ENCODE assay signal across 8 cellular contexts in the genomic region with DNA sequence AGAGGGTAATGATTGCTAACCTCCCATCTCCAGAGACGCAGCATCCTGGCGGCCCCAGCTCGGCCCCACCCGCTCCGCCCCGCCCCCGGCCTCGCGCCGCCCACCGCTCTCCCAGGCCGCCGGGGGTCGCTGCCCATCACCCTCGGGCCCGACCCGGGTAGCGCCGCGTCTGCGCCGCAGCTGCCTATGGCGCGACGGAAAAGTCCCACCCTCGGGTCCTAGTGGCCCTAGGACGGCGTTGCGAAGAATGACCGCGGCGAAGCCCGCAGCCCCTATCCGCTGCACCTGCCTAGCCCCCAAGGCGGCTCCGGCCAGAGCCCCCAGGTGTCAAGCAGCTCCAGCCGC. TPM values are rescaled to one million over a fixed set of nuclear protein-coding genes. Genes with fewer than 3 reads are reported as not detected.
DNase-seq lines count a peak whose midpoint lies in the region; ATAC-seq, FAIRE-seq and TF ChIP-seq lines count a peak whose summit lies in the region.

No MANE protein-coding gene starts in this region.

- peak; percentile 32 for TF ChIP-seq CTCF in hepatocyte (IDR thresholded peaks at IDR 0.05; ENCODE audit: poor library complexity)

- H3K4me1 ChIP-seq in hepatocyte (ENCODE audit: insufficient read depth) = peaks cover 18% of the 10 kb centered on the region
- H3K4me1 ChIP-seq in small intestine (ENCODE audit: control insufficient read depth in 2 of 2, insufficient read depth in 1 of 2, low read depth in 1 of 2, low read length in 1 of 2) = peaks cover 2 to 3% of the 10 kb centered on the region in 2 donors

- peak overlapping the region; percentile 96 for H3K4me2 ChIP-seq in hepatocyte

- H3K9me2 ChIP-seq in hepatocyte (replicated peaks; ENCODE audit: insufficient read depth) = no peaks in the 10 kb centered on the region

- H4K20me1 ChIP-seq in hepatocyte (ENCODE audit: insufficient read depth, poor library complexity, severe bottlenecking) = peaks cover 10% of the 10 kb centered on the region

- 0% methylated on average over 22 of the region's 37 CpGs for WGBS in hepatocyte (ENCODE audit: low lambda C conversion rate, missing lambda C conversion rate)
- 0 to 1% (median 0%) methylated on average over 24 to 37 of the region's 37 CpGs for WGBS in small intestine, 3 donors

- peak; percentile 68 for ATAC-seq in GM21723 (IDR thresholded peaks at IDR 0.05; ENCODE audit: unreplicated experiment)

- peaks cover 92% of the 10 kb centered on the region for H3K79me2 ChIP-seq in hepatocyte

- H2AFZ ChIP-seq in hepatocyte = peak overlapping the region; percentile 72

- peak overlapping the region; percentile 89 for H3K27ac ChIP-seq in angular gyrus (ENCODE audit: low read depth, low read length)
- H3K27ac ChIP-seq in hepatocyte = peak overlapping the region; percentile 99
- peak overlapping the region; percentile 89 to 98 for H3K27ac ChIP-seq in small intestine (ENCODE audit: low read depth in 1 of 2, low read length in 1 of 2)

- FAIRE-seq in small intestine (lab: Jason Lieb, UNC) = no peak

- H3K27me3 ChIP-seq in hepatocyte = no peaks in the 10 kb centered on the region
- H3K27me3 ChIP-seq in small intestine (ENCODE audit: control insufficient read depth in 2 of 2, insufficient read depth in 2 of 2, low read length in 2 of 2) = no peaks in the 10 kb centered on the region

- H3K36me3 ChIP-seq in hepatocyte (replicated peaks; ENCODE audit: insufficient read depth, low read depth) (no peaks in the 10 kb centered on the region), small intestine (ENCODE audit: control insufficient read depth in 2 of 2, insufficient read depth in 2 of 2, low read length in 2 of 2) (peaks cover 8 to 13% of the 10 kb centered on the region in 2 donors)

- no peaks in the 10 kb centered on the region for H3K9me3 ChIP-seq in hepatocyte (ENCODE audit: low read depth)
- no peaks in the 10 kb centered on the region for H3K9me3 ChIP-seq in small intestine (ENCODE audit: control insufficient read depth, low read depth)

- DNase-seq in GM04504 (ENCODE audit: low read depth) (peak; percentile 32), KG1 (lab: John Stamatoyannopoulos, UW) (peak; percentile 82), SW 1271 (lab: John Stamatoyannopoulos, UW) (peak; percentile 48 to 67), hepatocyte (ENCODE audit: low spot score) (peak; percentile 88), small intestine (peak; percentile 32), NCI-H187 treated with DMSO at 0.1 percent for 48 hours (lab: John Stamatoyannopoulos, UW) (no peak)

- H3K4me3 ChIP-seq in hepatocyte (peak overlapping the region; percentile 91), small intestine (ENCODE audit: low read depth in 1 of 2, low read length in 2 of 2) (peak overlapping the region; percentile 87 to 96)

RNA-seq across cellular contexts. Expression of gene CPSF7, which starts 0.5 kb away (rescaled TPM):
- 29.7 and 39.6 TPM in 2 replicates for total RNA-seq in hepatocyte
- polyA plus RNA-seq in hepatocyte (27.5 and 29.0 TPM in 2 replicates), small intestine (10 to 100 TPM; 30.3 to 56.4 (median 39.1) TPM)

RNA-seq across cellular contexts. Expression of gene SDHAF2, which starts 0.6 kb away (rescaled TPM):
- 47.8 and 62.3 TPM in 2 replicates for total RNA-seq in hepatocyte
- polyA plus RNA-seq in hepatocyte (72.0 and 74.3 TPM in 2 replicates), small intestine (10 to 100 TPM; 43.9 to 63.0 (median 59.5) TPM)

RNA-seq across cellular contexts. Expression of gene TMEM216, which starts 36.9 kb away (rescaled TPM):
- total RNA-seq in hepatocyte = 26.9 and 28.7 TPM in 2 replicates
- 20.5 and 21.1 TPM in 2 replicates for polyA plus RNA-seq in hepatocyte
- 10 to 100 TPM; 10.1 to 15.9 (median 11.1) TPM for polyA plus RNA-seq in small intestine
